In genomic region chr7:117995850-117996650, GRCh38 we compare ENCODE assay signal across 26 cellular contexts.
DNase-seq lines count a peak whose midpoint lies in the region; ATAC-seq, FAIRE-seq and TF ChIP-seq lines count a peak whose summit lies in the region.
"Had no signal": no experiment of that assay in that cellular context is flagged by ENCODE, and none has a peak within 500 bp of the region (broad histone marks: within the 10 kb centered on the region; RNA-seq: fewer than 3 reads in every experiment).

No MANE protein-coding gene starts in this region.

- no peak for FAIRE-seq in GM12891 (lab: Jason Lieb, UNC)

- no peak overlapping the region for H3K27ac Mint-ChIP-seq in naive thymus-derived CD8-positive, alpha-beta T cell
- H3K27ac Mint-ChIP-seq: activated CD4-positive, alpha-beta T cell treated with anti-CD3 and anti-CD28 coated beads for 36 hours; B cell; endodermal cell; memory B cell; stimulated activated effector memory CD8-positive, alpha-beta T cell treated with anti-CD3 and anti-CD28 coated beads, Interleukin-12 subunit alpha, Interleukin-12 subunit beta, amount 100 ng/mL, for 72 hours; T-helper 17 cell had no signal

- H3K27me3 ChIP-seq in MG63 (no peaks in the 10 kb centered on the region), foreskin keratinocyte (no peaks in the 10 kb centered on the region), H7 (ENCODE audit: control insufficient read depth, insufficient read depth, low read length) (no peaks in the 10 kb centered on the region)
- H3K27me3 ChIP-seq: suprapubic skin, uterus had no signal

- in situ Hi-C loops in Caki2 (cut with HindIII; ENCODE audit: low pct_unique_long_range_greater_than_20kb, low sequenced_read_pairs): no loop called here

- H3K4me3 Mint-ChIP-seq in naive thymus-derived CD8-positive, alpha-beta T cell: no peak overlapping the region
- H3K4me3 Mint-ChIP-seq: activated CD4-positive, alpha-beta T cell treated with anti-CD3 and anti-CD28 coated beads for 36 hours; activated T-cell treated with anti-CD3 and anti-CD28 coated beads, Interleukin-2, amount 50 U/mL, for 4 hours; B cell; endodermal cell; H9; memory B cell; stimulated activated effector memory CD8-positive, alpha-beta T cell treated with anti-CD3 and anti-CD28 coated beads, Interleukin-12 subunit alpha, Interleukin-12 subunit beta, amount 100 ng/mL, for 72 hours; T-helper 17 cell had no signal

- POLR2A ChIA-PET in naive thymus-derived CD8-positive, alpha-beta T cell (lab: Charles Lee): no interaction called here

- no peaks in the 10 kb centered on the region for H3K4me1 Mint-ChIP-seq in naive thymus-derived CD8-positive, alpha-beta T cell
- H3K4me1 Mint-ChIP-seq: activated CD4-positive, alpha-beta T cell treated with anti-CD3 and anti-CD28 coated beads for 36 hours; B cell; stimulated activated effector memory CD8-positive, alpha-beta T cell treated with anti-CD3 and anti-CD28 coated beads, Interleukin-12 subunit alpha, Interleukin-12 subunit beta, amount 100 ng/mL, for 72 hours; T-helper 17 cell had no signal

- peaks cover 28% of the 10 kb centered on the region for H3K4me1 ChIP-seq in foreskin keratinocyte
- H3K4me1 ChIP-seq: suprapubic skin had no signal

- no peaks in the 10 kb centered on the region for H3K36me3 ChIP-seq in MG63
- no peaks in the 10 kb centered on the region for H3K36me3 ChIP-seq in H7 (replicated peaks; ENCODE audit: control insufficient read depth, insufficient read depth, low read length)
- H3K36me3 ChIP-seq: suprapubic skin, uterus had no signal

- no peak overlapping the region for H3K4me3 ChIP-seq in MG63
- H3K4me3 ChIP-seq in H7 (ENCODE audit: insufficient read depth, low read depth, low read length): no peak overlapping the region
- H3K4me3 ChIP-seq: coronary artery, skin epidermis, suprapubic skin, uterus had no signal

- H3K27ac ChIP-seq in foreskin keratinocyte: no peak overlapping the region
- H3K27ac ChIP-seq: coronary artery, skin epidermis, suprapubic skin, uterus had no signal

- H3K9me3 Mint-ChIP-seq in naive thymus-derived CD8-positive, alpha-beta T cell: peaks cover 0 to 7% (median 0%) of the 10 kb centered on the region in 9 donors
- H3K9me3 Mint-ChIP-seq: H9, memory B cell had no signal

- H3K36me3 Mint-ChIP-seq in naive thymus-derived CD8-positive, alpha-beta T cell: no peaks in the 10 kb centered on the region
- H3K36me3 Mint-ChIP-seq: memory B cell; stimulated activated effector memory CD8-positive, alpha-beta T cell treated with anti-CD3 and anti-CD28 coated beads, Interleukin-12 subunit alpha, Interleukin-12 subunit beta, amount 100 ng/mL, for 72 hours had no signal

- peak; percentile 24 for DNase-seq in Caki2 (ENCODE audit: low read depth)
- peak; percentile 50 for DNase-seq in MG63
- DNase-seq in amniotic epithelial cell (ENCODE audit: low read depth): peak; percentile 14
- peak; percentile 90 to 95 for DNase-seq in foreskin keratinocyte
- no peak for DNase-seq in GM12891 (ENCODE audit: insufficient read length, low spot score)
- no peak for DNase-seq in H7
- no peak for DNase-seq in naive thymus-derived CD8-positive, alpha-beta T cell
- DNase-seq: activated CD4-positive, alpha-beta T cell treated with anti-CD3 and anti-CD28 coated beads for 36 hours; activated naive CD4-positive, alpha-beta T cell; activated T-cell treated with anti-CD3 and anti-CD28 coated beads, Interleukin-2, amount 50 U/mL, for 4 hours; DMS53; endodermal cell; H9; NCI-H1436; NCI-H2107; NCI-H446 treated with DMSO at 0.1 percent for 48 hours; SK-N-SH; T-helper 17 cell; uterus had no signal

- H3K27me3 Mint-ChIP-seq in naive thymus-derived CD8-positive, alpha-beta T cell: peaks cover 0 to 12% (median 0%) of the 10 kb centered on the region in 5 donors
- H3K27me3 Mint-ChIP-seq: activated CD4-positive, alpha-beta T cell treated with anti-CD3 and anti-CD28 coated beads for 36 hours; B cell; T-helper 17 cell had no signal

- peak; percentile 76 for ATAC-seq in foreskin keratinocyte
- no peak for ATAC-seq in HG02938 (IDR thresholded peaks at IDR 0.05; ENCODE audit: unreplicated experiment)
- ATAC-seq in naive thymus-derived CD8-positive, alpha-beta T cell: no peak
- ATAC-seq: activated CD4-positive, alpha-beta T cell treated with anti-CD3 and anti-CD28 coated beads for 36 hours; activated T-cell treated with anti-CD3 and anti-CD28 coated beads, Interleukin-2, amount 50 U/mL, for 4 hours; stimulated activated effector memory CD8-positive, alpha-beta T cell treated with anti-CD3 and anti-CD28 coated beads, Interleukin-12 subunit alpha, Interleukin-12 subunit beta, amount 100 ng/mL, for 72 hours; T-helper 17 cell had no signal

- no peak for TF ChIP-seq POLR2A in GM12891 (IDR thresholded peaks at IDR 0.05; ENCODE audit: low read depth, low read length)

- H3K9me3 ChIP-seq in MG63: no peaks in the 10 kb centered on the region
- H3K9me3 ChIP-seq: SK-N-SH, suprapubic skin, uterus had no signal

- no peak for TF ChIP-seq CTCF in foreskin keratinocyte (conservative IDR thresholded peaks at IDR 0.05)

TF ChIP-seq in GM12891, 5 proteins besides CTCF, POLR2A, EP300 and RAD21:
- TF ChIP-seq TAF1 (IDR thresholded peaks at IDR 0.05; ENCODE audit: low read depth, low read length): no peak
- TF ChIP-seq SPI1 (IDR thresholded peaks at IDR 0.05; ENCODE audit: low read depth, low read length): no peak
- TF ChIP-seq PAX5 (IDR thresholded peaks at IDR 0.05; ENCODE audit: insufficient read depth, low read length, severe bottlenecking): no peak
- TF ChIP-seq POU2F2 (IDR thresholded peaks at IDR 0.05; ENCODE audit: low read depth, low read length): no peak
- no peak for TF ChIP-seq POLR2AphosphoS5 (IDR thresholded peaks at IDR 0.05; ENCODE audit: low read depth, low read length)

Comparison
In these comparisons a context has a peak if more than half of its experiments do, and no peak if none do; other contexts are left out.
1. DNase-seq: peak in Caki2 (single experiment), MG63 (single experiment), amniotic epithelial cell (single experiment) and foreskin keratinocyte (2 of 2); none in GM12891 (single experiment), H7 (single experiment) and naive thymus-derived CD8-positive, alpha-beta T cell (0 of 10).